Comparison of ENCODE assay signal across 19 cellular contexts in genomic region chr3:62758296-62759066, GRCh38.
DNase-seq lines count a peak whose midpoint lies in the region; ATAC-seq and TF ChIP-seq lines count a peak whose summit lies in the region.
"Had no signal": no experiment of that assay in that cellular context is flagged by ENCODE, and none has a peak within 500 bp of the region (broad histone marks: within the 10 kb centered on the region; RNA-seq: fewer than 3 reads in every experiment).

No MANE protein-coding gene starts in this region.

- H3K4me3 Mint-ChIP-seq in activated CD4-positive, alpha-beta memory T cell treated with anti-CD3 and anti-CD28 coated beads for 36 hours, result no peak overlapping the region
- H3K4me3 Mint-ChIP-seq: CD4-positive, alpha-beta T cell had no signal

- H3K27ac ChIP-seq in right cardiac atrium (ENCODE audit: low read length) (peak overlapping the region; percentile 62), right atrium auricular region (peak overlapping the region in 1 of 2 donors; percentile 66)

- POLR2A ChIA-PET in activated CD4-positive, alpha-beta memory T cell treated with anti-CD3 and anti-CD28 coated beads for 36 hours (lab: Charles Lee), result no interaction called here

- DNase-seq in right cardiac atrium (peak in 1 of 3 donors; percentile 42), right atrium auricular region (ENCODE audit: low spot score) (no peak), NCI-H69 (lab: John Stamatoyannopoulos, UW) (peak; percentile 3), amniotic epithelial cell (ENCODE audit: low read depth) (peak; percentile 2), HuH-7.5 (ENCODE audit: low spot score) (no peak), HUDEP-2 (lab: John Stamatoyannopoulos, UW; ENCODE audit: unreplicated experiment in 76 of 76) (no peak)
- DNase-seq in activated CD4-positive, alpha-beta memory T cell treated with anti-CD3 and anti-CD28 coated beads for 36 hours, result no peak
- DNase-seq in stimulated activated CD4-positive, alpha-beta T cell treated with anti-CD3 and anti-CD28 coated beads, Interleukin-4, amount 100 ng/mL, for 4 hours, result no peak
- DNase-seq: CD4-positive, alpha-beta T cell; COR-L47; DMS79; MM.1S; NCI-H1092 treated with DMSO at 0.1 percent for 48 hours; NCI-H1436 treated with DMSO at 0.1 percent for 48 hours; NCI-H1930; NCI-H774; Right ventricle myocardium superior; T-helper 1 cell had no signal

- H3K9me3 ChIP-seq in right cardiac atrium (ENCODE audit: control insufficient read depth, low read length) (no peaks in the 10 kb centered on the region), right atrium auricular region (no peaks in the 10 kb centered on the region)

- H3K4me3 ChIP-seq in right cardiac atrium (ENCODE audit: low read length) (no peak overlapping the region), right atrium auricular region (no peak overlapping the region)
- H3K4me3 ChIP-seq: K562 had no signal

- H3K27me3 ChIP-seq in right cardiac atrium (ENCODE audit: control insufficient read depth, insufficient read depth) (no peaks in the 10 kb centered on the region), right atrium auricular region (no peaks in the 10 kb centered on the region)

- no peaks in the 10 kb centered on the region for H3K36me3 ChIP-seq in right atrium auricular region

- no peak overlapping the region for H3K27ac Mint-ChIP-seq in activated CD4-positive, alpha-beta memory T cell treated with anti-CD3 and anti-CD28 coated beads for 36 hours
- H3K27ac Mint-ChIP-seq: CD4-positive, alpha-beta T cell had no signal

- no peak for TF ChIP-seq CTCF in right atrium auricular region (IDR thresholded peaks at IDR 0.05)

- 43% methylated on average over 3 of the region's 3 CpGs for WGBS in right cardiac atrium

- H3K36me3 Mint-ChIP-seq in activated CD4-positive, alpha-beta memory T cell treated with anti-CD3 and anti-CD28 coated beads for 36 hours, result no peaks in the 10 kb centered on the region

- H3K9me3 Mint-ChIP-seq in activated CD4-positive, alpha-beta memory T cell treated with anti-CD3 and anti-CD28 coated beads for 36 hours, result no peaks in the 10 kb centered on the region

- ATAC-seq in right cardiac atrium, result peak in 1 of 2 donors; percentile 56
- ATAC-seq: K562 had no signal

- intact Hi-C loops in right cardiac atrium (cut with DNase I), result no loop called here
- intact Hi-C loops in activated CD4-positive, alpha-beta memory T cell treated with anti-CD3 and anti-CD28 coated beads for 36 hours (cut with micrococcal nuclease), result no loop called here

- no peaks in the 10 kb centered on the region for H3K27me3 Mint-ChIP-seq in activated CD4-positive, alpha-beta memory T cell treated with anti-CD3 and anti-CD28 coated beads for 36 hours
- H3K27me3 Mint-ChIP-seq: CD4-positive, alpha-beta T cell had no signal

- no peaks in the 10 kb centered on the region for H3K4me1 ChIP-seq in right cardiac atrium (ENCODE audit: control insufficient read depth, insufficient read depth, low read length)
- no peaks in the 10 kb centered on the region for H3K4me1 ChIP-seq in right atrium auricular region

- no peaks in the 10 kb centered on the region for H3K4me1 Mint-ChIP-seq in activated CD4-positive, alpha-beta memory T cell treated with anti-CD3 and anti-CD28 coated beads for 36 hours (ENCODE audit: low read depth)

- CTCF ChIA-PET in activated CD4-positive, alpha-beta memory T cell treated with anti-CD3 and anti-CD28 coated beads for 36 hours (lab: Charles Lee), result no interaction called here

Comparison
In these comparisons a context has a peak if more than half of its experiments do, and no peak if none do; other contexts are left out.
1. DNase-seq: peak in NCI-H69 (single experiment) and amniotic epithelial cell (single experiment); none in right atrium auricular region (single experiment), activated CD4-positive, alpha-beta memory T cell treated with anti-CD3 and anti-CD28 coated beads for 36 hours (single experiment), HuH-7.5 (single experiment), stimulated activated CD4-positive, alpha-beta T cell treated with anti-CD3 and anti-CD28 coated beads, Interleukin-4, amount 100 ng/mL, for 4 hours (0 of 2) and HUDEP-2 (0 of 76).